ENCODE assay signal across 18 cellular contexts in the genomic region with DNA sequence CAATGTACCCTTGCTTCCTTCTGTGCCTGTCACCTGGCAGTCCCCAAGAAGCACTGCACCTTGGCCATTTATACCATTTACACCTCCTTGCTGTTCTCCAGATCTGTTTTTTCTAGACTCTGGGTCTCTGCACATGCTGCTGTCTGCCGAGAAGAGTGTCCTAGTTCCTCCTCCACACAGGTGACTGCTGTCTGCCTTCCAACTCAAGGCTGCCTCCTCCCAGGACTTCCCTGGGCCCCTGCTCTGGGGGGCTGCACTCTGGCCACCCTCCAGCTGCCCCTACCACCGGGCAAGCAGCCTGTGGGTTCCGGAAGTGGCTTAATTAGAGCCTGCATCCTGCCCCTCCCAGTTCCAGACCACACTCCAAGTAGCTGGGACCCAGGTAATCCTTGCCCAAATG. TPM values are rescaled to one million over a fixed set of nuclear protein-coding genes. Genes with fewer than 3 reads are reported as not detected.
DNase-seq lines count a peak whose midpoint lies in the region; ATAC-seq, FAIRE-seq and TF ChIP-seq lines count a peak whose summit lies in the region.
"Had no signal": no experiment of that assay in that cellular context is flagged by ENCODE, and none has a peak within 500 bp of the region (broad histone marks: within the 10 kb centered on the region; RNA-seq: fewer than 3 reads in every experiment).

No MANE protein-coding gene starts in this region.

- H3K36me3 ChIP-seq in WERI-Rb-1: peaks cover 47% of the 10 kb centered on the region

- peak overlapping the region; percentile 71 for H3K27ac Mint-ChIP-seq in activated CD4-positive, alpha-beta T cell treated with anti-CD3 and anti-CD28 coated beads, Interleukin-2, amount 10 ng/mL, durations not matched to agents 24 days and 14 days
- peak overlapping the region; percentile 92 for H3K27ac Mint-ChIP-seq in stimulated activated effector memory CD8-positive, alpha-beta T cell treated with anti-CD3 and anti-CD28 coated beads, Interleukin-12 subunit alpha, Interleukin-12 subunit beta, amount 100 ng/mL, for 72 hours

- TF ChIP-seq CTCF in RWPE1 (conservative IDR thresholded peaks at IDR 0.05; ENCODE audit: low read depth) (no peak), WERI-Rb-1 (IDR thresholded peaks at IDR 0.05; ENCODE audit: low read depth, low read length) (no peak), D721Med (IDR thresholded peaks at IDR 0.05; ENCODE audit: insufficient read depth, missing control alignments) (no peak)

- no peak for FAIRE-seq in D721Med (lab: Jason Lieb, UNC)

- H3K27me3 Mint-ChIP-seq in activated CD4-positive, alpha-beta T cell treated with anti-CD3 and anti-CD28 coated beads, Interleukin-2, amount 10 ng/mL, durations not matched to agents 24 days and 14 days: no peaks in the 10 kb centered on the region

- intact Hi-C loops in activated CD4-positive, alpha-beta T cell treated with anti-CD3 and anti-CD28 coated beads, Interleukin-2, amount 10 ng/mL, durations not matched to agents 24 days and 14 days (cut with micrococcal nuclease): no loop called here

- no peaks in the 10 kb centered on the region for H3K27me3 ChIP-seq in WERI-Rb-1 (ENCODE audit: insufficient read depth, low read depth, severe bottlenecking)
- H3K27me3 ChIP-seq: hepatocyte, sigmoid colon had no signal

- peak; percentile 61 for DNase-seq in activated CD4-positive, alpha-beta T cell treated with anti-CD3 and anti-CD28 coated beads, Interleukin-2, amount 10 ng/mL, durations not matched to agents 24 days and 14 days
- no peak for DNase-seq in activated CD4-positive, alpha-beta T cell treated with anti-CD3 and anti-CD28 coated beads, Interleukin-2, amount 50 U/mL, for 4 hours
- DNase-seq in RWPE1 (ENCODE audit: low spot score) (no peak), islet precursor cell (no peak), WERI-Rb-1 (no peak), D721Med (ENCODE audit: insufficient read length, low spot score) (no peak)
- DNase-seq in stimulated activated effector memory CD8-positive, alpha-beta T cell treated with anti-CD3 and anti-CD28 coated beads, Interleukin-12 subunit alpha, Interleukin-12 subunit beta, amount 100 ng/mL, for 72 hours (ENCODE audit: low spot score in 2 of 2): no peak
- DNase-seq: caudate nucleus; GDM1; IMR-90; kidney glomerular epithelial cell; NCI-H774; RPMI8226; sigmoid colon; stimulated activated CD4-positive, alpha-beta T cell treated with anti-CD3 and anti-CD28 coated beads, Interleukin-2, amount 100 ng/mL, for 48 hours; transverse colon had no signal

- no peak overlapping the region for H3K4me3 ChIP-seq in WERI-Rb-1 (ENCODE audit: low read depth, low read length)
- H3K4me3 ChIP-seq: hepatocyte, sigmoid colon, transverse colon had no signal

- ATAC-seq in stimulated activated effector memory CD8-positive, alpha-beta T cell treated with anti-CD3 and anti-CD28 coated beads, Interleukin-12 subunit alpha, Interleukin-12 subunit beta, amount 100 ng/mL, for 72 hours: no peak

- H3K36me3 Mint-ChIP-seq in activated CD4-positive, alpha-beta T cell treated with anti-CD3 and anti-CD28 coated beads, Interleukin-2, amount 10 ng/mL, durations not matched to agents 24 days and 14 days (ENCODE audit: low read depth): peaks cover 55% of the 10 kb centered on the region
- H3K36me3 Mint-ChIP-seq in stimulated activated effector memory CD8-positive, alpha-beta T cell treated with anti-CD3 and anti-CD28 coated beads, Interleukin-12 subunit alpha, Interleukin-12 subunit beta, amount 100 ng/mL, for 72 hours: peaks cover 64% of the 10 kb centered on the region

- no peaks in the 10 kb centered on the region for H3K9me3 Mint-ChIP-seq in activated CD4-positive, alpha-beta T cell treated with anti-CD3 and anti-CD28 coated beads, Interleukin-2, amount 10 ng/mL, durations not matched to agents 24 days and 14 days
- no peaks in the 10 kb centered on the region for H3K9me3 Mint-ChIP-seq in stimulated activated effector memory CD8-positive, alpha-beta T cell treated with anti-CD3 and anti-CD28 coated beads, Interleukin-12 subunit alpha, Interleukin-12 subunit beta, amount 100 ng/mL, for 72 hours

- POLR2A ChIA-PET in RWPE1 (lab: Yijun Ruan, JAX; ENCODE audit: low non-redundant PET): no interaction called here

- H3K4me1 Mint-ChIP-seq in activated CD4-positive, alpha-beta T cell treated with anti-CD3 and anti-CD28 coated beads, Interleukin-2, amount 10 ng/mL, durations not matched to agents 24 days and 14 days: peaks cover 67% of the 10 kb centered on the region
- H3K4me1 Mint-ChIP-seq in stimulated activated effector memory CD8-positive, alpha-beta T cell treated with anti-CD3 and anti-CD28 coated beads, Interleukin-12 subunit alpha, Interleukin-12 subunit beta, amount 100 ng/mL, for 72 hours: peaks cover 73% of the 10 kb centered on the region

- peak overlapping the region; percentile 9; the same call in 1 of the 2 replicates for H3K27ac ChIP-seq in RWPE1
- peak overlapping the region; percentile 44 for H3K27ac ChIP-seq in angular gyrus (ENCODE audit: low read depth, low read length)
- H3K27ac ChIP-seq in WERI-Rb-1: no peak overlapping the region
- H3K27ac ChIP-seq: hepatocyte, sigmoid colon, transverse colon had no signal

- no peaks in the 10 kb centered on the region for H3K9me3 ChIP-seq in WERI-Rb-1 (ENCODE audit: severe bottlenecking)
- H3K9me3 ChIP-seq: sigmoid colon, transverse colon had no signal

- CTCF ChIA-PET in RWPE1 (lab: Yijun Ruan, JAX): no interaction called here

- peak overlapping the region; percentile 73 for H3K4me3 Mint-ChIP-seq in activated CD4-positive, alpha-beta T cell treated with anti-CD3 and anti-CD28 coated beads, Interleukin-2, amount 10 ng/mL, durations not matched to agents 24 days and 14 days
- H3K4me3 Mint-ChIP-seq in stimulated activated effector memory CD8-positive, alpha-beta T cell treated with anti-CD3 and anti-CD28 coated beads, Interleukin-12 subunit alpha, Interleukin-12 subunit beta, amount 100 ng/mL, for 72 hours: peak overlapping the region; percentile 25

RNA-seq across cellular contexts. Expression of gene LIMD2, which starts 5.7 kb away (rescaled TPM):
- total RNA-seq in activated CD4-positive, alpha-beta T cell treated with anti-CD3 and anti-CD28 coated beads, Interleukin-2, amount 10 ng/mL, durations not matched to agents 24 days and 14 days: 202 and 204 TPM in 2 replicates

RNA-seq across cellular contexts. Expression of gene STRADA, which starts 35.9 kb away (rescaled TPM):
- 50.4 and 54.6 TPM in 2 replicates for total RNA-seq in activated CD4-positive, alpha-beta T cell treated with anti-CD3 and anti-CD28 coated beads, Interleukin-2, amount 10 ng/mL, durations not matched to agents 24 days and 14 days
